9 cellular contexts compared by ENCODE assay signal in genomic region chr6:117547688-117548621, GRCh38. TPM values are rescaled to one million over a fixed set of nuclear protein-coding genes. Genes with fewer than 3 reads are reported as not detected.
DNase-seq lines count a peak whose midpoint lies in the region; ATAC-seq and TF ChIP-seq lines count a peak whose summit lies in the region.
"Had no signal": no experiment of that assay in that cellular context is flagged by ENCODE, and none has a peak within 500 bp of the region (broad histone marks: within the 10 kb centered on the region; RNA-seq: fewer than 3 reads in every experiment).

No MANE protein-coding gene starts in this region.

- H3K9ac ChIP-seq in BLaER1, result no peak overlapping the region

- H3K27me3 Mint-ChIP-seq in activated naive CD4-positive, alpha-beta T cell treated with anti-CD3 and anti-CD28 coated beads for 36 hours (ENCODE audit: low read depth), result peaks cover 6% of the 10 kb centered on the region
- no peaks in the 10 kb centered on the region for H3K27me3 Mint-ChIP-seq in type B pancreatic cell

- no peak overlapping the region for H3K4me3 ChIP-seq in BLaER1

- no peaks in the 10 kb centered on the region for H4K20me1 ChIP-seq in BLaER1

- no peak for TF ChIP-seq CTCF in type B pancreatic cell (conservative IDR thresholded peaks at IDR 0.05)

- no peaks in the 10 kb centered on the region for H3K9me3 Mint-ChIP-seq in activated naive CD4-positive, alpha-beta T cell treated with anti-CD3 and anti-CD28 coated beads for 36 hours
- H3K9me3 Mint-ChIP-seq in type B pancreatic cell, result no peaks in the 10 kb centered on the region
- H3K9me3 Mint-ChIP-seq: neural crest cell had no signal

- H3K4me3 Mint-ChIP-seq in activated naive CD4-positive, alpha-beta T cell treated with anti-CD3 and anti-CD28 coated beads for 36 hours, result peak overlapping the region; percentile 67
- no peak overlapping the region for H3K4me3 Mint-ChIP-seq in type B pancreatic cell
- H3K4me3 Mint-ChIP-seq: neural crest cell had no signal

- CTCF ChIA-PET in activated naive CD4-positive, alpha-beta T cell treated with anti-CD3 and anti-CD28 coated beads for 36 hours (lab: Charles Lee), result interaction anchor here (0.7 to 1.9 kb wide), 6 partner anchors 9 to 75 kb away, joined by 3 to 6 read pairs (median 3); no protein-coding TSS in a partner anchor

- DNase-seq in NCI-H524 treated with DMSO at 0.1 percent for 48 hours (lab: John Stamatoyannopoulos, UW), result peak; percentile 77
- DNase-seq in activated naive CD4-positive, alpha-beta T cell treated with anti-CD3 and anti-CD28 coated beads for 36 hours, result peak; percentile 52
- DNase-seq in head of caudate nucleus, result peak in 41 of 42 donors; percentile 19 to 83 (median 56)
- peak; percentile 12 for DNase-seq in putamen (ENCODE audit: low spot score)
- DNase-seq in type B pancreatic cell (ENCODE audit: extremely low spot score, unreplicated experiment), result no peak
- DNase-seq in NAMALWA (ENCODE audit: low spot score), result no peak

- H3K4me1 ChIP-seq in BLaER1, result peaks cover 29% of the 10 kb centered on the region

- H3K4me1 Mint-ChIP-seq in activated naive CD4-positive, alpha-beta T cell treated with anti-CD3 and anti-CD28 coated beads for 36 hours (ENCODE audit: low read depth), result peaks cover 37% of the 10 kb centered on the region
- peaks cover 15% of the 10 kb centered on the region for H3K4me1 Mint-ChIP-seq in type B pancreatic cell (ENCODE audit: unreplicated experiment)
- H3K4me1 Mint-ChIP-seq: neural crest cell had no signal

- H3K27me3 ChIP-seq in BLaER1, result peaks cover 6% of the 10 kb centered on the region; the same call in 1 of the 2 replicates

- no peak overlapping the region for H3K27ac ChIP-seq in BLaER1

- no peaks in the 10 kb centered on the region for H3K36me3 ChIP-seq in BLaER1

- peaks cover 2% of the 10 kb centered on the region for H3K36me3 Mint-ChIP-seq in activated naive CD4-positive, alpha-beta T cell treated with anti-CD3 and anti-CD28 coated beads for 36 hours (ENCODE audit: low read depth)
- peaks cover 9% of the 10 kb centered on the region for H3K36me3 Mint-ChIP-seq in type B pancreatic cell

- peak; percentile 51 for ATAC-seq in GM21576 (IDR thresholded peaks at IDR 0.05; ENCODE audit: unreplicated experiment)

- peak overlapping the region; percentile 30 for H3K4me2 ChIP-seq in BLaER1

- intact Hi-C loops in activated naive CD4-positive, alpha-beta T cell treated with anti-CD3 and anti-CD28 coated beads for 36 hours (cut with micrococcal nuclease), result loop anchor here (1.0 to 10.0 kb wide), 4 partner anchors 66 to 1293 kb away; partner anchors contain the start of genes DCBLD1, NUS1 and TSPYL4
- intact Hi-C loops in head of caudate nucleus (cut with DNase I), result no loop called here

- H3K9me3 ChIP-seq in BLaER1, result peaks cover 6% of the 10 kb centered on the region

- no peak overlapping the region for H3K27ac Mint-ChIP-seq in activated naive CD4-positive, alpha-beta T cell treated with anti-CD3 and anti-CD28 coated beads for 36 hours
- H3K27ac Mint-ChIP-seq in type B pancreatic cell, result no peak overlapping the region

RNA-seq across cellular contexts. Expression of gene GOPC, which starts 54.4 kb away (rescaled TPM):
- total RNA-seq in activated naive CD4-positive, alpha-beta T cell treated with anti-CD3 and anti-CD28 coated beads for 36 hours, result 1 to 10 TPM; 7.2 to 7.5 TPM
- 32.8 and 34.5 TPM in 2 replicates for total RNA-seq in type B pancreatic cell (ENCODE audit: low replicate concordance)

Comparison
In these comparisons a context has a peak if more than half of its experiments do, and no peak if none do; other contexts are left out.
1. DNase-seq: peak in NCI-H524 treated with DMSO at 0.1 percent for 48 hours (single experiment), activated naive CD4-positive, alpha-beta T cell treated with anti-CD3 and anti-CD28 coated beads for 36 hours (single experiment), head of caudate nucleus (41 of 42) and putamen (single experiment); none in type B pancreatic cell (single experiment) and NAMALWA (single experiment).